Comparison of ENCODE assay signal across 14 cellular contexts in the genomic region with DNA sequence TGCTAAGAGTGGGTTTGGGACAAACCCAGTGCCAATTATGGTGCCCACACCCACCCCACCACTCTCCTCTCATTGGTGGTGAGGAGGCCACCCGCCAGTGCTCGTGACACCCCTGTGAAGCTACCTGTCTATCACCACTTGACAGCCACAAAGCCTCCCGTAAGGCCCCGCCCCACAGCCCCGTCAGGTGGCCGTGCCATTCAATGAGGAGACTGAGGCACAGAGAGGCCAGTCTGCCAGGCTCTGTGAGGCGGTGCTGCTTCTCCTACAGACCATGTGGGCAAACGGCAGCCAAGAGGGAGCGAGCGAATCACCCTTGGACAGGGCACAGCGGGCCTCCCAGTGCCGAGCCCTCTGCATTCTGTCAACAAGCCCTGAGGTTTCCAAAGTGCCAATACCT. TPM values are rescaled to one million over a fixed set of nuclear protein-coding genes. Genes with fewer than 3 reads are reported as not detected.
DNase-seq lines count a peak whose midpoint lies in the region; ATAC-seq and TF ChIP-seq lines count a peak whose summit lies in the region.
"Had no signal": no experiment of that assay in that cellular context is flagged by ENCODE, and none has a peak within 500 bp of the region (broad histone marks: within the 10 kb centered on the region; RNA-seq: fewer than 3 reads in every experiment).

No MANE protein-coding gene starts in this region.

- peaks cover 46% of the 10 kb centered on the region for H3K4me1 Mint-ChIP-seq in WTC11
- peaks cover 5% of the 10 kb centered on the region for H3K4me1 Mint-ChIP-seq in progenitor cell of endocrine pancreas (ENCODE audit: low read depth)

- H3K27me3 Mint-ChIP-seq in WTC11 (ENCODE audit: low read depth) (no peaks in the 10 kb centered on the region), progenitor cell of endocrine pancreas (peaks cover 18% of the 10 kb centered on the region)
- H3K27me3 Mint-ChIP-seq: activated CD4-positive, alpha-beta T cell treated with anti-CD3 and anti-CD28 coated beads, Interleukin-2, amount 10 ng/mL, durations not matched to agents 24 days and 14 days had no signal

- TF ChIP-seq POLR2A in GM19193 (IDR thresholded peaks at IDR 0.05; ENCODE audit: extremely low read depth, insufficient read depth, insufficient read length) (peak; percentile 27), spleen (IDR thresholded peaks at IDR 0.05) (no peak)

- no peaks in the 10 kb centered on the region for H3K9me3 Mint-ChIP-seq in WTC11
- no peaks in the 10 kb centered on the region for H3K9me3 Mint-ChIP-seq in progenitor cell of endocrine pancreas (ENCODE audit: low read depth)

- H3K9ac ChIP-seq in iPS-20b (ENCODE audit: low read depth, low read length) = no peak overlapping the region

- H3K36me3 Mint-ChIP-seq in WTC11 = no peaks in the 10 kb centered on the region
- no peaks in the 10 kb centered on the region for H3K36me3 Mint-ChIP-seq in progenitor cell of endocrine pancreas (ENCODE audit: insufficient read depth)

- H3K4me3 ChIP-seq in iPS-20b (ENCODE audit: low read length) (peak overlapping the region; percentile 68; the same call in 1 of the 2 replicates), spleen (peak overlapping the region in 6 of 8 donors; percentile 41 to 69 (median 58))

- H3K36me3 ChIP-seq in iPS-20b (ENCODE audit: insufficient read depth, low read depth, low read length) (no peaks in the 10 kb centered on the region), spleen (peaks cover 0 to 4% (median 0%) of the 10 kb centered on the region in 6 donors)

- no peak overlapping the region for H3K27ac ChIP-seq in iPS-20b (ENCODE audit: low read length)
- peak overlapping the region in 7 of 8 donors; percentile 41 to 99 (median 97) for H3K27ac ChIP-seq in spleen

- H3K9me3 ChIP-seq in iPS-20b (ENCODE audit: insufficient read depth, low read depth, low read length) = no peaks in the 10 kb centered on the region
- H3K9me3 ChIP-seq in spleen = no peaks in the 10 kb centered on the region

- H3K4me1 ChIP-seq in iPS-20b (ENCODE audit: insufficient read depth, low read length) = peaks cover 26% of the 10 kb centered on the region; the same call in 1 of the 2 replicates
- peaks cover 45 to 76% (median 67%) of the 10 kb centered on the region in 6 donors for H3K4me1 ChIP-seq in spleen

- CTCF ChIA-PET in WTC11 (lab: Charles Lee) = interaction anchor here (0.9 to 2.9 kb wide), 8 partner anchors 15 to 628 kb away, joined by 3 to 14 read pairs (median 4); no protein-coding TSS in a partner anchor

- no peak for TF ChIP-seq CTCF in WTC11 (IDR thresholded peaks at IDR 0.05)
- TF ChIP-seq CTCF in spleen (IDR thresholded peaks at IDR 0.05 in 8 of 11, conservative IDR thresholded peaks at IDR 0.05 in 3 of 11) = no peak
- no peak for TF ChIP-seq CTCF in progenitor cell of endocrine pancreas (IDR thresholded peaks at IDR 0.05; ENCODE audit: unreplicated experiment)

- ATAC-seq in WTC11 (peak; percentile 10), GM19397 (IDR thresholded peaks at IDR 0.05; ENCODE audit: unreplicated experiment) (no peak)
- ATAC-seq: esophagus mucosa had no signal

- POLR2A ChIA-PET in WTC11 (lab: Charles Lee) = no interaction called here

- intact Hi-C loops in spleen (cut with DNase I; ENCODE audit: low total_unique reads) = no loop called here

- H3K4me3 Mint-ChIP-seq in WTC11 = 0 out of 2 replicates have a peak overlapping the region, but pooled peaks have one; percentile 47
- H3K4me3 Mint-ChIP-seq in progenitor cell of endocrine pancreas (ENCODE audit: low read depth) = no peak overlapping the region
- H3K4me3 Mint-ChIP-seq: activated CD4-positive, alpha-beta T cell treated with anti-CD3 and anti-CD28 coated beads, Interleukin-2, amount 10 ng/mL, durations not matched to agents 24 days and 14 days had no signal

- DNase-seq in WTC11 (ENCODE audit: low spot score) = no peak
- peak; percentile 79 for DNase-seq in spleen
- DNase-seq in NK-92 treated with Interleukin-12 subunit alpha and Interleukin-12 subunit beta, amount 100 ng/mL, for 24 hours (lab: John Stamatoyannopoulos, UW) = no peak
- no peak for DNase-seq in SHP77 (lab: John Stamatoyannopoulos, UW)
- no peak for DNase-seq in progenitor cell of endocrine pancreas (ENCODE audit: low spot score, unreplicated experiment)
- DNase-seq: activated CD4-positive, alpha-beta T cell treated with anti-CD3 and anti-CD28 coated beads, Interleukin-2, amount 10 ng/mL, durations not matched to agents 24 days and 14 days; central memory CD4-positive, alpha-beta T cell; NCI-H1417 treated with DMSO at 0.1 percent for 48 hours; NCI-H82; occipital lobe had no signal

- H3K27ac Mint-ChIP-seq in WTC11 (no peak overlapping the region), progenitor cell of endocrine pancreas (no peak overlapping the region)
- H3K27ac Mint-ChIP-seq: activated CD4-positive, alpha-beta T cell treated with anti-CD3 and anti-CD28 coated beads, Interleukin-2, amount 10 ng/mL, durations not matched to agents 24 days and 14 days had no signal

- 73 to 90% (median 80%) methylated on average over 12 of the region's 12 CpGs for WGBS in spleen, 5 donors

- H3K27me3 ChIP-seq in iPS-20b (ENCODE audit: insufficient read depth, low read length) (peaks cover 9% of the 10 kb centered on the region), spleen (replicated peaks in 1 of 7) (no peaks in the 10 kb centered on the region)

TF ChIP-seq in WTC11, 78 proteins besides CTCF, POLR2A, EP300 and RAD21 (continues in another document):
- TF ChIP-seq, protein P1, sequence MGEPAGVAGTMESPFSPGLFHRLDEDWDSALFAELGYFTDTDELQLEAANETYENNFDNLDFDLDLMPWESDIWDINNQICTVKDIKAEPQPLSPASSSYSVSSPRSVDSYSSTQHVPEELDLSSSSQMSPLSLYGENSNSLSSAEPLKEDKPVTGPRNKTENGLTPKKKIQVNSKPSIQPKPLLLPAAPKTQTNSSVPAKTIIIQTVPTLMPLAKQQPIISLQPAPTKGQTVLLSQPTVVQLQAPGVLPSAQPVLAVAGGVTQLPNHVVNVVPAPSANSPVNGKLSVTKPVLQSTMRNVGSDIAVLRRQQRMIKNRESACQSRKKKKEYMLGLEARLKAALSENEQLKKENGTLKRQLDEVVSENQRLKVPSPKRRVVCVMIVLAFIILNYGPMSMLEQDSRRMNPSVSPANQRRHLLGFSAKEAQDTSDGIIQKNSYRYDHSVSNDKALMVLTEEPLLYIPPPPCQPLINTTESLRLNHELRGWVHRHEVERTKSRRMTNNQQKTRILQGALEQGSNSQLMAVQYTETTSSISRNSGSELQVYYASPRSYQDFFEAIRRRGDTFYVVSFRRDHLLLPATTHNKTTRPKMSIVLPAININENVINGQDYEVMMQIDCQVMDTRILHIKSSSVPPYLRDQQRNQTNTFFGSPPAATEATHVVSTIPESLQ (CRISPR knock-in tag; IDR thresholded peaks at IDR 0.05) = no peak
- TF ChIP-seq, protein P2, sequence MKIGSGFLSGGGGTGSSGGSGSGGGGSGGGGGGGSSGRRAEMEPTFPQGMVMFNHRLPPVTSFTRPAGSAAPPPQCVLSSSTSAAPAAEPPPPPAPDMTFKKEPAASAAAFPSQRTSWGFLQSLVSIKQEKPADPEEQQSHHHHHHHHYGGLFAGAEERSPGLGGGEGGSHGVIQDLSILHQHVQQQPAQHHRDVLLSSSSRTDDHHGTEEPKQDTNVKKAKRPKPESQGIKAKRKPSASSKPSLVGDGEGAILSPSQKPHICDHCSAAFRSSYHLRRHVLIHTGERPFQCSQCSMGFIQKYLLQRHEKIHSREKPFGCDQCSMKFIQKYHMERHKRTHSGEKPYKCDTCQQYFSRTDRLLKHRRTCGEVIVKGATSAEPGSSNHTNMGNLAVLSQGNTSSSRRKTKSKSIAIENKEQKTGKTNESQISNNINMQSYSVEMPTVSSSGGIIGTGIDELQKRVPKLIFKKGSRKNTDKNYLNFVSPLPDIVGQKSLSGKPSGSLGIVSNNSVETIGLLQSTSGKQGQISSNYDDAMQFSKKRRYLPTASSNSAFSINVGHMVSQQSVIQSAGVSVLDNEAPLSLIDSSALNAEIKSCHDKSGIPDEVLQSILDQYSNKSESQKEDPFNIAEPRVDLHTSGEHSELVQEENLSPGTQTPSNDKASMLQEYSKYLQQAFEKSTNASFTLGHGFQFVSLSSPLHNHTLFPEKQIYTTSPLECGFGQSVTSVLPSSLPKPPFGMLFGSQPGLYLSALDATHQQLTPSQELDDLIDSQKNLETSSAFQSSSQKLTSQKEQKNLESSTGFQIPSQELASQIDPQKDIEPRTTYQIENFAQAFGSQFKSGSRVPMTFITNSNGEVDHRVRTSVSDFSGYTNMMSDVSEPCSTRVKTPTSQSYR (CRISPR knock-in tag; IDR thresholded peaks at IDR 0.05) = no peak
- TF ChIP-seq ZNF219 (CRISPR knock-in tag; IDR thresholded peaks at IDR 0.05; ENCODE audit: borderline replicate concordance) = no peak
- TF ChIP-seq ZNF263 (CRISPR knock-in tag; IDR thresholded peaks at IDR 0.05; ENCODE audit: low read depth) = no peak
- no peak for TF ChIP-seq PREB (CRISPR knock-in tag; IDR thresholded peaks at IDR 0.05; ENCODE audit: borderline replicate concordance)
- TF ChIP-seq, protein P3, sequence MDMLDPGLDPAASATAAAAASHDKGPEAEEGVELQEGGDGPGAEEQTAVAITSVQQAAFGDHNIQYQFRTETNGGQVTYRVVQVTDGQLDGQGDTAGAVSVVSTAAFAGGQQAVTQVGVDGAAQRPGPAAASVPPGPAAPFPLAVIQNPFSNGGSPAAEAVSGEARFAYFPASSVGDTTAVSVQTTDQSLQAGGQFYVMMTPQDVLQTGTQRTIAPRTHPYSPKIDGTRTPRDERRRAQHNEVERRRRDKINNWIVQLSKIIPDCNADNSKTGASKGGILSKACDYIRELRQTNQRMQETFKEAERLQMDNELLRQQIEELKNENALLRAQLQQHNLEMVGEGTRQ (CRISPR knock-in tag; IDR thresholded peaks at IDR 0.05) = no peak
- no peak for TF ChIP-seq RELA (CRISPR knock-in tag; IDR thresholded peaks at IDR 0.05; ENCODE audit: borderline replicate concordance)
- TF ChIP-seq ZNF671 (CRISPR knock-in tag; IDR thresholded peaks at IDR 0.05) = no peak
- TF ChIP-seq NR3C1 (CRISPR knock-in tag; conservative IDR thresholded peaks at IDR 0.05; ENCODE audit: low read depth) = no peak

RNA-seq across cellular contexts. Expression of gene IQSEC1, which starts 53.5 kb away (rescaled TPM):
- 35.0 to 37.2 TPM (median 36.4 TPM) in 3 replicates for total RNA-seq in WTC11 (2021)
- 100 to 1,000 TPM; 107 to 170 (median 123) TPM for total RNA-seq in spleen
- polyA plus RNA-seq in spleen = 10 to 100 TPM; 23.0 to 39.1 (median 38.7) TPM
- 33.2 and 34.2 TPM in 2 replicates for total RNA-seq in progenitor cell of endocrine pancreas
